ENCODE assay signal across 35 cellular contexts in genomic region chr2:26486789-26487188, GRCh38. TPM values are rescaled to one million over a fixed set of nuclear protein-coding genes. Genes with fewer than 3 reads are reported as not detected.
"Had no signal": no experiment of that assay in that cellular context is flagged by ENCODE, and none has a peak within 500 bp of the region (broad histone marks: within the 10 kb centered on the region; RNA-seq: fewer than 3 reads in every experiment).

No MANE protein-coding gene starts in this region.

- H3K4me3 ChIP-seq: ascending aorta, cardiac muscle cell had no signal

- H3K9me3 ChIP-seq: ascending aorta had no signal

- ATAC-seq: PC-3, Right ventricle myocardium inferior, SK-N-SH treated with all-trans-retinoic acid at 6 μM for 48 hours, T-cell, T-helper 17 cell had no signal

- DNase-seq: activated B cell treated with CpG ODN at 0.5 μM for 24 hours; activated CD4-positive, alpha-beta T cell treated with anti-CD3 and anti-CD28 coated beads, Interleukin-2, amount 50 U/mL, for 4 hours; activated CD4-positive, CD25-positive, alpha-beta regulatory T cell treated with anti-CD3 and anti-CD28 coated beads, Interleukin-2, amount 50 U/mL, for 72 hours; activated gamma-delta T cell treated with Interleukin-2 at 50 U/mL for 16 hours; activated naive CD4-positive, alpha-beta T cell treated with anti-CD3 and anti-CD28 coated beads for 36 hours; activated T-cell treated with anti-CD3 and anti-CD28 coated beads, Interleukin-2, amount 50 U/mL, for 24 hours; amniotic stem cell; Karpas-422; KBM-7; NCI-H1048; NCI-H1436 treated with DMSO at 0.1 percent for 48 hours; NCI-H1694 treated with DMSO at 0.1 percent for 48 hours; NCI-H2029; NCI-H345; NCI-H526; NCI-H748 treated with DMSO at 0.1 percent for 48 hours; NK-92 treated with Interleukin-12 subunit alpha and Interleukin-12 subunit beta, amount 100 ng/mL, for 24 hours; PC-3; SIG-M5; T-cell; T-helper 17 cell; T-helper 9 cell had no signal

- H3K4me1 ChIP-seq: ascending aorta had no signal

- H3K4me3 Mint-ChIP-seq: activated B cell treated with CpG ODN at 0.5 μM for 24 hours; activated naive CD4-positive, alpha-beta T cell treated with anti-CD3 and anti-CD28 coated beads for 36 hours; activated T-cell treated with anti-CD3 and anti-CD28 coated beads, Interleukin-2, amount 50 U/mL, for 24 hours; activated T-helper 1 cell treated with anti-CD3 and anti-CD28 coated beads, Interleukin-12 subunit alpha, Interleukin-12 subunit beta, Interleukin-2, Interleukin-4 antibody, amounts not matched to agents 30 ng/mL and 10 ng/mL and 1 ng/mL, durations not matched to agents 14 hours and 24 hours and 36 hours; central memory CD8-positive, alpha-beta T cell; T-cell; T-helper 17 cell had no signal

- H3K9me3 Mint-ChIP-seq: activated B cell treated with CpG ODN at 0.5 μM for 24 hours; activated naive CD4-positive, alpha-beta T cell treated with anti-CD3 and anti-CD28 coated beads for 36 hours; activated naive CD4-positive, alpha-beta T cell treated with anti-CD3 and anti-CD28 coated beads, Interleukin-2, amount 50 U/mL, for 72 hours; activated T-cell treated with anti-CD3 and anti-CD28 coated beads, Interleukin-2, amount 50 U/mL, for 24 hours; activated T-helper 1 cell treated with anti-CD3 and anti-CD28 coated beads, Interleukin-12 subunit alpha, Interleukin-12 subunit beta, Interleukin-2, Interleukin-4 antibody, amounts not matched to agents 30 ng/mL and 10 ng/mL and 1 ng/mL, durations not matched to agents 14 hours and 24 hours and 36 hours; central memory CD8-positive, alpha-beta T cell; T-cell had no signal

- H3K36me3 ChIP-seq: ascending aorta, cardiac muscle cell had no signal

- H3K27ac Mint-ChIP-seq: activated B cell treated with CpG ODN at 0.5 μM for 24 hours; activated naive CD4-positive, alpha-beta T cell treated with anti-CD3 and anti-CD28 coated beads for 36 hours; activated T-cell treated with anti-CD3 and anti-CD28 coated beads, Interleukin-2, amount 50 U/mL, for 24 hours; activated T-helper 1 cell treated with anti-CD3 and anti-CD28 coated beads, Interleukin-12 subunit alpha, Interleukin-12 subunit beta, Interleukin-2, Interleukin-4 antibody, amounts not matched to agents 30 ng/mL and 10 ng/mL and 1 ng/mL, durations not matched to agents 14 hours and 24 hours and 36 hours; T-cell; T-helper 17 cell had no signal

- H3K27me3 Mint-ChIP-seq: activated T-cell treated with anti-CD3 and anti-CD28 coated beads, Interleukin-2, amount 50 U/mL, for 24 hours had no signal

- H3K4me1 Mint-ChIP-seq: activated B cell treated with CpG ODN at 0.5 μM for 24 hours; central memory CD8-positive, alpha-beta T cell; T-cell had no signal

- H3K36me3 Mint-ChIP-seq: activated naive CD4-positive, alpha-beta T cell treated with anti-CD3 and anti-CD28 coated beads, Interleukin-2, amount 50 U/mL, for 72 hours; T-cell had no signal

- H3K27me3 ChIP-seq: ascending aorta, cardiac muscle cell had no signal

- H3K27ac ChIP-seq: ascending aorta, cardiac muscle cell, RWPE1, VCaP had no signal

RNA-seq across cellular contexts. Expression of gene OTOF, which starts 8.9 kb away (rescaled TPM):
- total RNA-seq: activated B cell treated with CpG ODN at 0.5 μM for 24 hours, ascending aorta, cardiac muscle cell, chondrocyte, MCF 10A, NCI-H460, PC-3, SK-MEL-5 had no signal
